ENCODE assay signal across 11 cellular contexts in the genomic region with DNA sequence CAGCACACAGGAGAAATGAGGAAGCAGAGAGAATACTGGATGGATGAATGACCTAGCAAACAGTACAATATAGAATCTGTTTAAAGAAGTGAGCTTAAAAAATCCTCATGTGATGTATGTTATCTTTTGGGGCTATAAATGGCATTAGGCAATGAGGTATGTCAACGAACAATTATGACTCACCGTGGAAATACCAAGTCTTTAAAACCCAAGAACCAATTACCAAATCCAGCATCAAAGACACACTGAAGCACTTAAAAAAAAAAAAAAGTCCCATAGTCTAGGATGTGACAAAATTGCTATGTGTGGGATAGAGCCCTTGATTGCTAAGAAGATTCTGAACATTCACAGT. TPM values are rescaled to one million over a fixed set of nuclear protein-coding genes. Genes with fewer than 3 reads are reported as not detected.
DNase-seq lines count a peak whose midpoint lies in the region; ATAC-seq and TF ChIP-seq lines count a peak whose summit lies in the region.
"Had no signal": no experiment of that assay in that cellular context is flagged by ENCODE, and none has a peak within 500 bp of the region (broad histone marks: within the 10 kb centered on the region; RNA-seq: fewer than 3 reads in every experiment).

No MANE protein-coding gene starts in this region.

- no peaks in the 10 kb centered on the region for H3K9me3 ChIP-seq in ascending aorta

- peaks cover 4% of the 10 kb centered on the region for H3K4me1 Mint-ChIP-seq in memory B cell
- H3K4me1 Mint-ChIP-seq: mesothelial cell of epicardium had no signal

- intact Hi-C loops in ascending aorta (cut with DNase I) = no loop called here

- H3K27me3 Mint-ChIP-seq in memory B cell = no peaks in the 10 kb centered on the region

- peaks cover 2% of the 10 kb centered on the region for H3K36me3 Mint-ChIP-seq in memory B cell
- H3K36me3 Mint-ChIP-seq: mesothelial cell of epicardium had no signal

- H3K27me3 ChIP-seq in ascending aorta = no peaks in the 10 kb centered on the region

- TF ChIP-seq CTCF in GM20000 (IDR thresholded peaks at IDR 0.05; ENCODE audit: extremely low read depth, missing control alignments) (no peak), ascending aorta (IDR thresholded peaks at IDR 0.05) (no peak)

- no peak overlapping the region for H3K4me3 ChIP-seq in ascending aorta

- ATAC-seq in memory B cell (ENCODE audit: low read depth) (peak; percentile 80), GM21528 (IDR thresholded peaks at IDR 0.05; ENCODE audit: low FRiP score, unreplicated experiment) (no peak)

- H3K27ac Mint-ChIP-seq in memory B cell = no peak overlapping the region
- H3K27ac Mint-ChIP-seq: mesothelial cell of epicardium had no signal

- no peak overlapping the region for H3K4me3 Mint-ChIP-seq in memory B cell
- H3K4me3 Mint-ChIP-seq: mesothelial cell of epicardium had no signal

- H3K36me3 ChIP-seq in ascending aorta = no peaks in the 10 kb centered on the region

- H3K4me1 ChIP-seq in ascending aorta = no peaks in the 10 kb centered on the region

- H3K9me3 Mint-ChIP-seq in memory B cell = peaks cover 3% of the 10 kb centered on the region

- H3K27ac ChIP-seq in ascending aorta = no peak overlapping the region

- DNase-seq in COLO829 (ENCODE audit: low spot score) = peak; percentile 11
- DNase-seq in GM20000 (ENCODE audit: low spot score) = peak; percentile 36
- DNase-seq in SIG-M5 (lab: John Stamatoyannopoulos, UW) = peak; percentile 67
- no peak for DNase-seq in memory B cell (ENCODE audit: low spot score in 2 of 2)
- no peak for DNase-seq in DMS 273 (lab: John Stamatoyannopoulos, UW; ENCODE audit: unreplicated experiment)
- DNase-seq in ascending aorta (ENCODE audit: low spot score in 2 of 2) = no peak
- DNase-seq: COR-L47; NCI-H2029; stimulated activated CD4-positive, alpha-beta T cell treated with anti-CD3 and anti-CD28 coated beads, Interleukin-2, amount 100 ng/mL, for 24 hours had no signal

RNA-seq across cellular contexts. Expression of a gene that starts 36.3 kb away (rescaled TPM):
- total RNA-seq in ascending aorta = 25.9 TPM

Comparison
In these comparisons a context has a peak if more than half of its experiments do, and no peak if none do; other contexts are left out.
1. DNase-seq: peak in COLO829 (single experiment), GM20000 (single experiment) and SIG-M5 (single experiment); none in memory B cell (0 of 2), DMS 273 (single experiment) and ascending aorta (0 of 2).